In genomic region chr11:22163394-22163797, GRCh38 we compare ENCODE assay signal across 10 cellular contexts. TPM values are rescaled to one million over a fixed set of nuclear protein-coding genes. Genes with fewer than 3 reads are reported as not detected.
DNase-seq lines count a peak whose midpoint lies in the region; ATAC-seq and TF ChIP-seq lines count a peak whose summit lies in the region.
"Had no signal": no experiment of that assay in that cellular context is flagged by ENCODE, and none has a peak within 500 bp of the region (broad histone marks: within the 10 kb centered on the region; RNA-seq: fewer than 3 reads in every experiment).

No MANE protein-coding gene starts in this region.

- intact Hi-C loops in spleen (cut with DNase I; ENCODE audit: low total_unique reads): loop anchor here (10.0 kb wide), 1 partner anchor 141 kb away; no protein-coding TSS in a partner anchor

- no peaks in the 10 kb centered on the region for H3K36me3 ChIP-seq in spleen
- H3K36me3 ChIP-seq: brain microvascular endothelial cell had no signal

- H3K27me3 ChIP-seq in spleen (replicated peaks in 1 of 7): no peaks in the 10 kb centered on the region
- H3K27me3 ChIP-seq: brain microvascular endothelial cell had no signal

- H3K27ac ChIP-seq in spleen: no peak overlapping the region
- H3K27ac ChIP-seq: brain microvascular endothelial cell had no signal

- no peak for TF ChIP-seq POLR2A in spleen (IDR thresholded peaks at IDR 0.05)

- TF ChIP-seq CTCF in spleen (IDR thresholded peaks at IDR 0.05 in 8 of 11, conservative IDR thresholded peaks at IDR 0.05 in 3 of 11): no peak

- no peaks in the 10 kb centered on the region for H3K9me3 ChIP-seq in spleen

- H3K4me3 ChIP-seq in spleen: no peak overlapping the region

- H3K4me1 ChIP-seq in spleen: peaks cover 0 to 5% (median 0%) of the 10 kb centered on the region in 6 donors

- WGBS in spleen, 5 donors: 18 to 50% (median 26%) methylated on average over 3 of the region's 3 CpGs

- DNase-seq in SKM-1 treated with dmso at 0.1 percent for 144 hours (lab: John Stamatoyannopoulos, UW; ENCODE audit: unreplicated experiment) (peak; percentile 92), spleen (peak; percentile 40), cerebellar nuclear complex (lab: John Stamatoyannopoulos, UW) (no peak), DMS114 treated with DMSO at 0.1 percent for 48 hours (lab: John Stamatoyannopoulos, UW; ENCODE audit: unreplicated experiment) (no peak)
- DNase-seq in activated CD8-positive, alpha-beta memory T cell treated with anti-CD3 and anti-CD28 coated beads, Interleukin-2, amount 50 U/mL, for 48 hours: no peak
- no peak for DNase-seq in effector CD8-positive, alpha-beta T cell (lab: John Stamatoyannopoulos, UW)
- DNase-seq: brain microvascular endothelial cell, NCI-H1105 treated with DMSO at 0.1 percent for 48 hours had no signal

- ATAC-seq in GM19372 (IDR thresholded peaks at IDR 0.05; ENCODE audit: low read depth, unreplicated experiment) (peak; percentile 74), HG03039 (IDR thresholded peaks at IDR 0.05; ENCODE audit: unreplicated experiment) (peak; percentile 66)

RNA-seq across cellular contexts. Expression of gene ANO5, which starts 29.5 kb away (rescaled TPM):
- total RNA-seq in spleen: 1 to 10 TPM; 2.7 to 6.5 (median 4.0) TPM
- polyA plus RNA-seq in spleen: under 1 TPM; 0.33 to 0.48 (median 0.45) TPM

Comparison
In these comparisons a context has a peak if more than half of its experiments do, and no peak if none do; other contexts are left out.
1. DNase-seq: peak in SKM-1 treated with dmso at 0.1 percent for 144 hours (single experiment) and spleen (single experiment); none in cerebellar nuclear complex (0 of 2), activated CD8-positive, alpha-beta memory T cell treated with anti-CD3 and anti-CD28 coated beads, Interleukin-2, amount 50 U/mL, for 48 hours (single experiment), DMS114 treated with DMSO at 0.1 percent for 48 hours (single experiment) and effector CD8-positive, alpha-beta T cell (single experiment).